ENCODE assay signal across 8 cellular contexts in genomic region chr2:110121592-110121991, GRCh38. TPM values are rescaled to one million over a fixed set of nuclear protein-coding genes. Genes with fewer than 3 reads are reported as not detected.
"Had no signal": no experiment of that assay in that cellular context is flagged by ENCODE, and none has a peak within 500 bp of the region (broad histone marks: within the 10 kb centered on the region; RNA-seq: fewer than 3 reads in every experiment).

No MANE protein-coding gene starts in this region.

- H3K27ac Mint-ChIP-seq: GM23338, H9 had no signal

- H3K4me2 ChIP-seq: GM23338 had no signal

- H3K4me3 ChIP-seq: GM23338, K562 had no signal

- ATAC-seq: GM23338, K562 had no signal

- DNase-seq: H9, HCEC 1CT, IMR-90 had no signal

- FAIRE-seq: H1, H54, HTR-8/SVneo, K562 had no signal

- H3K9me3 Mint-ChIP-seq: GM23338, H9 had no signal

- H2AFZ ChIP-seq: GM23338 had no signal

- H3K4me3 Mint-ChIP-seq: GM23338, H9 had no signal

RNA-seq across cellular contexts. Expression of gene MALL, which starts 6.0 kb away (rescaled TPM):
- polyA plus RNA-seq: K562 had no signal
